ENCODE assay signal across 29 cellular contexts in the genomic region with DNA sequence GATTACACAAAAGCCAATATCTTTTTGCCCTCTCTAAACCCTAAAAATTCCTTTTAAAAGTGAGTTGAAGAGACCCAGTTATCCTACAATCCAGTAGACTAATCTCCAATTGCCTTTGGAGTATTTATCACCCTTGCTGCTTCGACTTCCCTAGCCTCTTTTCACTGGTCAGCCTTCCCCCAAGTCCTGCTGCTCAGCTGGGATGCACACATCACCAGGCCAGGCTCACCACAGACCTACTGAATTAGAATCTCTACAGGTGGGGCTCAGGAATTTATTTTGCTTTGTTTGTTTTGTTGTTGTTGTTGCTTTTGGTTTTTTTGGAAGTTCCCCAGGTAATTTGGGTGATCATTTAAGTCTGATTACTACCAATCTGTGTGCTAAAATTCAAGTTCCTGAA. TPM values are rescaled to one million over a fixed set of nuclear protein-coding genes. Genes with fewer than 3 reads are reported as not detected.
DNase-seq lines count a peak whose midpoint lies in the region; ATAC-seq, FAIRE-seq and TF ChIP-seq lines count a peak whose summit lies in the region.
"Had no signal": no experiment of that assay in that cellular context is flagged by ENCODE, and none has a peak within 500 bp of the region (broad histone marks: within the 10 kb centered on the region; RNA-seq: fewer than 3 reads in every experiment).

No MANE protein-coding gene starts in this region.

- no peak for TF ChIP-seq EP300 in H1 (IDR thresholded peaks at IDR 0.05; ENCODE audit: borderline replicate concordance in 1 of 2, low read depth in 2 of 2, low read length in 2 of 2)

- H3K79me1 ChIP-seq in H1 (ENCODE audit: low read depth, low read length) = no peaks in the 10 kb centered on the region

- H4K20me1 ChIP-seq in H1 (replicated peaks in 1 of 2; ENCODE audit: control insufficient read depth in 1 of 2, insufficient read depth in 2 of 2, low read length in 2 of 2) = no peaks in the 10 kb centered on the region
- H4K20me1 ChIP-seq: BLaER1 had no signal

- H3K4me1 Mint-ChIP-seq in WTC11 (peaks cover 19% of the 10 kb centered on the region), chondrocyte (ENCODE audit: low read depth) (peaks cover 15% of the 10 kb centered on the region), osteocyte (ENCODE audit: unreplicated experiment) (peaks cover 9% of the 10 kb centered on the region)
- H3K4me1 Mint-ChIP-seq: CD14-positive monocyte; CD4-positive, alpha-beta memory T cell; CD4-positive, CD25-positive, alpha-beta regulatory T cell; CD8-positive, alpha-beta memory T cell had no signal

- peak overlapping the region; percentile 61; the same call in 1 of the 2 replicates for H2BK12ac ChIP-seq in H1 (ENCODE audit: low read depth, low read length)

- no peak overlapping the region for H3K4me3 ChIP-seq in H1 (ENCODE audit: extremely low read depth in 1 of 4, insufficient read depth in 2 of 4, low read depth in 3 of 4, low read length in 4 of 4)
- H3K4me3 ChIP-seq in right atrium auricular region = no peak overlapping the region
- H3K4me3 ChIP-seq: BLaER1, GM12878 had no signal

- H3K79me2 ChIP-seq in H1 (ENCODE audit: control insufficient read depth in 1 of 2, insufficient read depth in 2 of 2, low read length in 2 of 2) = no peaks in the 10 kb centered on the region

- no peak overlapping the region for H3K14ac ChIP-seq in H1 (ENCODE audit: insufficient read length)

- POLR2A ChIA-PET in WTC11 (lab: Charles Lee) = no interaction called here
- POLR2A ChIA-PET in H1 (lab: Charles Lee; ENCODE audit: partially characterized antibody) = interaction anchor here (0.8 to 1.3 kb wide), 5 partner anchors 11 to 74 kb away, joined by 3 to 5 read pairs (median 3); no protein-coding TSS in a partner anchor

- H3K23ac ChIP-seq in H1 (ENCODE audit: insufficient read length) = no peak overlapping the region

- H2AK5ac ChIP-seq in H1 (ENCODE audit: low read depth, low read length) = no peak overlapping the region

- H2BK20ac ChIP-seq in H1 (ENCODE audit: low read length) = peak overlapping the region; percentile 62; the same call in 1 of the 2 replicates

- H3K4ac ChIP-seq in H1 (replicated peaks; ENCODE audit: insufficient read length, low read depth, low read length) = no peak overlapping the region

- no peak overlapping the region for H4K8ac ChIP-seq in H1 (ENCODE audit: extremely low read depth, insufficient read depth, low read length)

- H3K27ac Mint-ChIP-seq in WTC11 (no peak overlapping the region), chondrocyte (ENCODE audit: unreplicated experiment) (peak overlapping the region; percentile 37), osteocyte (ENCODE audit: unreplicated experiment) (no peak overlapping the region)
- H3K27ac Mint-ChIP-seq: CD4-positive, alpha-beta memory T cell; CD4-positive, CD25-positive, alpha-beta regulatory T cell; CD8-positive, alpha-beta memory T cell had no signal

- no peak overlapping the region for H3K9ac ChIP-seq in H1 (replicated peaks in 1 of 4; ENCODE audit: extremely low read depth in 1 of 4, low read depth in 3 of 4, low read length in 3 of 4)
- H3K9ac ChIP-seq: BLaER1 had no signal

- H3K18ac ChIP-seq in H1 (ENCODE audit: extremely low read depth, low read length) = no peak overlapping the region

- H3K4me2 ChIP-seq in H1 (ENCODE audit: insufficient read depth in 1 of 2, low read depth in 2 of 2, low read length in 2 of 2) = 0 out of 4 replicates have a peak overlapping the region, but pooled peaks of 1 of the 2 experiments have one; percentile 4
- H3K4me2 ChIP-seq: BLaER1 had no signal

- H3K27me3 ChIP-seq in H1 (replicated peaks in 1 of 4; ENCODE audit: control insufficient read depth in 3 of 4, extremely low read depth in 1 of 4, insufficient read depth in 3 of 4, low read length in 3 of 4) = no peaks in the 10 kb centered on the region
- no peaks in the 10 kb centered on the region for H3K27me3 ChIP-seq in right atrium auricular region
- H3K27me3 ChIP-seq: BLaER1 had no signal

- H3K27ac ChIP-seq in H1 (ENCODE audit: low read depth, low read length) (no peak overlapping the region), right atrium auricular region (no peak overlapping the region)
- H3K27ac ChIP-seq: BLaER1 had no signal

- FAIRE-seq in H1 (lab: Jason Lieb, UNC) = peak; percentile 42
- FAIRE-seq: A204.1, GM12878, GM12892, GM18507 had no signal

- H3K9me3 Mint-ChIP-seq in WTC11 (peaks cover 18% of the 10 kb centered on the region), chondrocyte (ENCODE audit: low read depth) (no peaks in the 10 kb centered on the region), osteocyte (ENCODE audit: unreplicated experiment) (no peaks in the 10 kb centered on the region)

- WGBS in H1 (ENCODE audit: extremely low coverage in 1 of 2, insufficient coverage in 1 of 2, insufficient read length in 1 of 2, insufficient replicate concordance in 2 of 2, low coverage in 1 of 2, low lambda C conversion rate in 2 of 2, missing lambda C conversion rate in 1 of 2), 2 experiments = 56% methylated on average over 1 of the region's 1 CpG; no CpG with 5 or more reads in 1 of the 2 experiments

- TF ChIP-seq RAD21 in H1 (IDR thresholded peaks at IDR 0.05 in 1 of 2, conservative IDR thresholded peaks at IDR 0.05 in 1 of 2; ENCODE audit: low read depth in 2 of 2, low read length in 2 of 2) = no peak

- CTCF ChIA-PET in WTC11 (lab: Charles Lee) = interaction anchor here (1.1 to 1.6 kb wide), 3 partner anchors 9 to 244 kb away, joined by 3 to 6 read pairs (median 4); no protein-coding TSS in a partner anchor
- CTCF ChIA-PET in H1 (lab: Charles Lee; ENCODE audit: partially characterized antibody) = interaction anchor here (0.6 to 2.7 kb wide), 5 partner anchors 9 to 947 kb away, joined by 5 to 12 read pairs (median 5); partner anchors contain the start of gene FOXD1

- H2BK5ac ChIP-seq in H1 (ENCODE audit: low read depth, low read length) = no peak overlapping the region

- no peak overlapping the region for H3K56ac ChIP-seq in H1 (replicated peaks; ENCODE audit: insufficient read length, low read depth, low read length)

- H2BK120ac ChIP-seq in H1 (replicated peaks; ENCODE audit: low read depth, low read length) = no peak overlapping the region

- H2AFZ ChIP-seq in H1 (ENCODE audit: low read length) = no peak overlapping the region

- H2BK15ac ChIP-seq in H1 (ENCODE audit: low read length) = no peak overlapping the region

- H3K23me2 ChIP-seq in H1 (ENCODE audit: low read depth, low read length) = no peaks in the 10 kb centered on the region

- H3K4me3 Mint-ChIP-seq in WTC11 (no peak overlapping the region), chondrocyte (ENCODE audit: unreplicated experiment) (no peak overlapping the region), osteocyte (ENCODE audit: unreplicated experiment) (no peak overlapping the region)
- H3K4me3 Mint-ChIP-seq: CD14-positive monocyte; CD4-positive, alpha-beta memory T cell; CD4-positive, CD25-positive, alpha-beta regulatory T cell; CD8-positive, alpha-beta memory T cell had no signal

- TF ChIP-seq CTCF in WTC11 (IDR thresholded peaks at IDR 0.05) (no peak), chondrocyte (IDR thresholded peaks at IDR 0.05) (no peak), H1 (IDR thresholded peaks at IDR 0.05; ENCODE audit: control extremely low read depth in 1 of 3, insufficient read depth in 1 of 3, low read depth in 1 of 3, low read length in 3 of 3) (no peak), osteocyte (IDR thresholded peaks at IDR 0.05) (no peak), right atrium auricular region (IDR thresholded peaks at IDR 0.05) (no peak)

- H3K4me1 ChIP-seq in H1 (replicated peaks in 1 of 4; ENCODE audit: control insufficient read depth in 3 of 4, insufficient read depth in 4 of 4, low read length in 3 of 4) (peaks cover 2 to 23% (median 3%) of the 10 kb centered on the region in 4 experiments; a peak in 5 of 7 replicates), right atrium auricular region (peaks cover 0 to 4% of the 10 kb centered on the region in 2 donors)
- H3K4me1 ChIP-seq: BE2C, BLaER1 had no signal

- no peak overlapping the region for H4K5ac ChIP-seq in H1 (ENCODE audit: insufficient read length, low read depth, low read length)

- no peak overlapping the region for H4K91ac ChIP-seq in H1 (replicated peaks; ENCODE audit: insufficient read length, low read length)

- H3K36me3 Mint-ChIP-seq in WTC11 = peaks cover 5% of the 10 kb centered on the region
- H3K36me3 Mint-ChIP-seq in chondrocyte (ENCODE audit: low read depth) = no peaks in the 10 kb centered on the region
- no peaks in the 10 kb centered on the region for H3K36me3 Mint-ChIP-seq in osteocyte (ENCODE audit: unreplicated experiment)
- H3K36me3 Mint-ChIP-seq: CD14-positive monocyte; CD4-positive, alpha-beta memory T cell; CD4-positive, CD25-positive, alpha-beta regulatory T cell; CD8-positive, alpha-beta memory T cell had no signal

- no peaks in the 10 kb centered on the region for H3K36me3 ChIP-seq in H1 (ENCODE audit: control insufficient read depth in 2 of 4, insufficient read depth in 4 of 4, low read length in 3 of 4)
- H3K36me3 ChIP-seq in right atrium auricular region = no peaks in the 10 kb centered on the region
- H3K36me3 ChIP-seq: BE2C, BLaER1 had no signal

- H3K27me3 Mint-ChIP-seq in WTC11 (ENCODE audit: low read depth) = no peaks in the 10 kb centered on the region; the same call in 1 of the 2 replicates
- peaks cover 6% of the 10 kb centered on the region for H3K27me3 Mint-ChIP-seq in chondrocyte (ENCODE audit: low read depth)
- peaks cover 9% of the 10 kb centered on the region for H3K27me3 Mint-ChIP-seq in osteocyte (ENCODE audit: unreplicated experiment)

- ATAC-seq in WTC11 (peak; percentile 56; the same call in 1 of the 2 replicates), SK-N-SH treated with all-trans-retinoic acid at 6 μM for 48 hours (no peak)
- ATAC-seq: GM12878 had no signal

- DNase-seq in WTC11 (ENCODE audit: low spot score) (no peak), chondrocyte (ENCODE audit: low spot score) (no peak), H1 (ENCODE audit: low read depth in 1 of 2, low spot score in 2 of 2) (no peak), osteocyte (ENCODE audit: extremely low spot score, unreplicated experiment) (peak; percentile 13), right atrium auricular region (ENCODE audit: low spot score) (no peak), occipital lobe (lab: John Stamatoyannopoulos, UW) (no peak)
- no peak for DNase-seq in central memory CD4-positive, alpha-beta T cell
- DNase-seq: 8988T; ACHN; BE2C; C1 segment of cervical spinal cord; CD4-positive, alpha-beta memory T cell; CD4-positive, CD25-positive, alpha-beta regulatory T cell; CD8-positive, alpha-beta memory T cell; COR-L47; DMS 273 treated with DMSO at 0.1 percent for 48 hours; DMS153; DMS53; DMS79; DND-41; EL; GDM1 had no signal

- H3K9me3 ChIP-seq in H1 (ENCODE audit: insufficient read depth in 2 of 2, low read depth in 1 of 2, low read length in 1 of 2) (peaks cover 0 to 3% of the 10 kb centered on the region in 2 experiments; a peak in 1 of 4 replicates), right atrium auricular region (no peaks in the 10 kb centered on the region)
- H3K9me3 ChIP-seq: BE2C, BLaER1 had no signal

- TF ChIP-seq POLR2A in H1 (IDR thresholded peaks at IDR 0.05; ENCODE audit: control extremely low read depth in 1 of 2, low read depth in 2 of 2, low read length in 2 of 2) = no peak

RNA-seq across cellular contexts. Expression of gene FOXD1, which starts 11.6 kb away (rescaled TPM):
- total RNA-seq in WTC11 (2021) (7.0 to 10.3 TPM (median 7.9 TPM) in 3 replicates), chondrocyte (28.1 to 78.9 TPM (median 28.6 TPM) in 3 replicates), osteocyte (64.1 and 73.4 TPM in 2 replicates), right atrium auricular region (not detected), occipital lobe (0.94 TPM)
- 0.73 and 1.1 TPM in 2 replicates for total RNA-seq in H1 (2021; fragmentation: NEBNext Ultra II Directional; extraction: Animal tissue kit (Norgen Biotek cat#: 25700))
- 0.11 and 0.17 TPM in 2 replicates for polyA plus RNA-seq in H1 (2011; rRNA removed)
- polyA plus RNA-seq in H1 (2011; cell fraction: cytosol; rRNA removed) = 0.16 TPM
- 0.23 TPM for polyA plus RNA-seq in H1 (2011; cell fraction: nucleus; rRNA removed)
- 0.23 to 0.39 TPM (median 0.29 TPM) in 4 replicates for polyA plus RNA-seq in H1 (2012, experiment 1 of 2)
- 0.47 TPM for polyA plus RNA-seq in H1 (2012, experiment 2 of 2)
- 0.34 TPM for polyA plus RNA-seq in H1 (2013, experiment 1 of 2)
- 0.40 TPM for polyA plus RNA-seq in H1 (2013, experiment 2 of 2)
- polyA minus RNA-seq in H1 (2011; rRNA and poly(A)+ RNA removed) = not detected in 2 replicates
- not detected for polyA minus RNA-seq in H1 (2011; cell fraction: cytosol; rRNA and poly(A)+ RNA removed)
- not detected for polyA minus RNA-seq in H1 (2011; cell fraction: nucleus; rRNA and poly(A)+ RNA removed)
- total RNA-seq: CD4-positive, alpha-beta memory T cell; CD4-positive, CD25-positive, alpha-beta regulatory T cell; GM12878 had no signal
- polyA plus RNA-seq: CD14-positive monocyte; CD8-positive, alpha-beta memory T cell; GM12878 had no signal

RNA-seq across cellular contexts. Expression of gene BTF3, which starts 38.1 kb away (rescaled TPM):
- total RNA-seq in WTC11 (2021) (736 to 764 TPM (median 736 TPM) in 3 replicates), chondrocyte (378 to 404 TPM (median 384 TPM) in 3 replicates), osteocyte (548 and 565 TPM in 2 replicates), right atrium auricular region (100 to 1,000 TPM; 409 to 434 TPM), occipital lobe (191 TPM)
- total RNA-seq in H1 (2021; fragmentation: NEBNext Ultra II Directional; extraction: Animal tissue kit (Norgen Biotek cat#: 25700)) = 754 and 760 TPM in 2 replicates
- 228 and 396 TPM in 2 replicates for polyA plus RNA-seq in H1 (2011; rRNA removed)
- 534 TPM for polyA plus RNA-seq in H1 (2011; cell fraction: cytosol; rRNA removed)
- polyA plus RNA-seq in H1 (2011; cell fraction: nucleus; rRNA removed) = 231 TPM
- polyA plus RNA-seq in H1 (2012, experiment 1 of 2) = 763 to 1,151 TPM (median 803 TPM) in 4 replicates
- polyA plus RNA-seq in H1 (2012, experiment 2 of 2) = 415 TPM
- polyA plus RNA-seq in H1 (2013, experiment 1 of 2) = 1,514 TPM
- polyA plus RNA-seq in H1 (2013, experiment 2 of 2) = 1,491 TPM
- polyA minus RNA-seq in H1 (2011; rRNA and poly(A)+ RNA removed) = 244 and 380 TPM in 2 replicates
- 245 TPM for polyA minus RNA-seq in H1 (2011; cell fraction: cytosol; rRNA and poly(A)+ RNA removed)
- 134 TPM for polyA minus RNA-seq in H1 (2011; cell fraction: nucleus; rRNA and poly(A)+ RNA removed)
